Comparison of ENCODE assay signal across 1 cellular context in the genomic region with DNA sequence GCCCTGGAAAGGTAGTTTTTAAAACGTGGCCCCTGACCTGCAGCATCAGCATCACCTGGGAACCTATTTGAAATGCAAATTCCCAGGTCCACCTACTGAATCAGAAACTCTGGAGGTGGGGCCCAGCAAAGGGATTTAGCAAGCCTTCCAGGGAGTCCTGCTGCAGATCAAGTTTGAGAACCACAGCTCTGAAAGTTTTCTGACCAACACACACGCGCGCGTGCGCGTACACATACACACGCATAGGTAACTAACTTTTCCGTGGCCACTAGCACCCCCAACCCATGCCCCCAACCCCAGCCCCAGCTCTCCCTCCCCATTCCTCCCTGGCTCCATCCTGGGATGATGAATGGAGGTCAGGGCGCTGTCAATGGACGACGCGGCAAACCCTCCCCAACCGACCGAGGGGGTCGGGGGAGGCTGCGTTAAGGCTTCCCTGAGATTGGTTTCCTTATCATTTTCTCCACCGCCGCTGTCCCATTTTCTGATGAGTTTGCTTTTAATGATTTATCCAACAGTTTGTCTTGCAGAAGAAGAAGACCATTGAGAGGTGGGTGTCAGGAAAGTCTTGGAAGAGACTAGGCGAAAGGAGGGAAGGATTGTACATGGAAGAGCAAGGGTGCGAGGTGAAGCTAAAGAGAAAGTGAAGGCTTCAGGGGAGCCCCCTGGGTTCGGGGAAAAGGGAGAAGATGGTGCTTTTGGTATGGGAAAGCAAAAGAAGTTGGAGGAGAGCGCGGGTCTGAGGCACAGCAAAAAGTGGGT.
TF ChIP-seq lines count a peak whose summit lies in the region.

No MANE protein-coding gene starts in this region.

TF ChIP-seq in SK-N-SH treated with all-trans-retinoic acid at 6 μM for 48 hours, 23 proteins besides CTCF, POLR2A, EP300 and RAD21 (continued from another document):
- TF ChIP-seq BACH2 (CRISPR knock-in tag; IDR thresholded peaks at IDR 0.05; ENCODE audit: borderline replicate concordance) (no peak), SNAI2 (CRISPR knock-in tag; IDR thresholded peaks at IDR 0.05) (no peak)
